Comparison of ENCODE assay signal across 15 cellular contexts in the genomic region with DNA sequence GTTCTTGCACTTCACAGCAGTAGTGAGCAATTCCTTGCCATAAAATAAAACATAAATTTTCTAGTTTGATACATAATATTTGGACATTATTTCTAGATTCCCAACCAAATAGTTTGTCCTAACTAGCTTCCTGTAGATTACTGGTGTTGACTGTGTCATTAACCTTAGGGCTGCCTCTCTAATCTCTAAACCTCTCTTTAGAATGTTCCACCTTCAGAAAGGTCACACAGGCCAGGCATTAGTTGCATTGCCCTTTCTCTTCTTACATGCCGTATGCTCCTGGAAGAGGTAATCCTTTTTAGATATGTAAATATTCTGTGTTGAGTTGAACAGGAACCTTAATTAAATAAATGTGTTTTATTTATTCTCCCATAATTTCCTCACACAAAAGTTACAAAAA.
A peak's percentile ranks its signal among the peaks of the same experiment; 100 is the strongest.
DNase-seq lines count a peak whose midpoint lies in the region; ATAC-seq lines count a peak whose summit lies in the region.
"Had no signal": no experiment of that assay in that cellular context is flagged by ENCODE, and none has a peak within 500 bp of the region (broad histone marks: within the 10 kb centered on the region; RNA-seq: fewer than 3 reads in every experiment).

No MANE protein-coding gene starts in this region.

- DNase-seq in NCI-H82 (lab: John Stamatoyannopoulos, UW) (peak; percentile 37), NCI-H82 treated with DMSO at 0.1 percent for 48 hours (lab: John Stamatoyannopoulos, UW; ENCODE audit: unreplicated experiment) (no peak), left ventricle myocardium superior (no peak), Right ventricle myocardium superior (no peak), DMS53 (lab: John Stamatoyannopoulos, UW) (no peak)
- DNase-seq: AML-193; CD4-positive, alpha-beta memory T cell; CD4-positive, CD25-positive, alpha-beta regulatory T cell; CD8-positive, alpha-beta memory T cell; COR-L47; DMS 273 treated with DMSO at 0.1 percent for 48 hours; DMS153; DMS79 treated with DMSO at 0.1 percent for 48 hours; GF-D8 had no signal

- intact Hi-C loops in left ventricle myocardium superior (cut with micrococcal nuclease) = no loop called here
- intact Hi-C loops in Right ventricle myocardium superior (cut with DNase I) = no loop called here

- peak; percentile 25 for ATAC-seq in left ventricle myocardium superior
- ATAC-seq in Right ventricle myocardium superior (ENCODE audit: poor library complexity) = no peak
- ATAC-seq: A549 had no signal
